In the genomic region with DNA sequence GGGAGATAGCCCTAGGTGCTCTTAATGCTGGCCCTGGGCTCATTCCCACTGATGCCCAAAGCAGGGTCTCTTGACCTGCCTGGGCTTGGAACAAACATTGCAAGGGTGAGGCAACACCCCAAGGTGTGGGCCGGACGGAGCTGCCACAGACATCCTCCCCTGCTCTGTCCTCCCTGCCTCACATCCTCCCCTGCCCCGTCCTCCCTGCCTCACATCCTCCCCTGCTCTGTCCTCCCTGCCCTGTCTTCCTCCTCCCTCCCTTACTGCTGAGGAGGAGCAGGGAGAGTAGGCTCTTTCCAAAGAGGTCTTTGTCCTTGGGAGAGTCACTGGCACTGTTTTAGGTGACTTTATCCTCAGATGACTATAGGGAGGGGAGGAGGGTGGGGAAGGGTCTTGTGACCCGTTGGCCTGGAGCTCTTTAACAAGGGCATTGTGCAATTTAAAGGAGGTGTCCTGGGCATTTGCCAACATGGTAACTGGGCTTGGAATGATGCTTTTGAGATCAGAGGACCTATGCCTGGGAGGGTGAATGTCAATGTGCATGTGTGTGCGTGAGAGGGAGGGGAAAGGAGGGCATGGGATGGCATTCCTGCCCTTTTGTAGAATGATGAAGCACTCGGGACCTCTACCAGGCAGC, we compare ENCODE assay signal across 2 cellular contexts.
TF ChIP-seq lines count a peak whose summit lies in the region.

No MANE protein-coding gene starts in this region.

TF ChIP-seq in IMR-90, 13 proteins besides CTCF, POLR2A, EP300 and RAD21:
- TF ChIP-seq NFE2L2 (IDR thresholded peaks at IDR 0.05; ENCODE audit: low read depth, low read length), result no peak
- no peak for TF ChIP-seq BHLHE40 (IDR thresholded peaks at IDR 0.05; ENCODE audit: low read depth, low read length)
- no peak for TF ChIP-seq FOS (IDR thresholded peaks at IDR 0.05; ENCODE audit: low read depth, low read length)
- no peak for TF ChIP-seq MXI1 (IDR thresholded peaks at IDR 0.05; ENCODE audit: borderline replicate concordance, low read depth, low read length)
- no peak for TF ChIP-seq RCOR1 (IDR thresholded peaks at IDR 0.05; ENCODE audit: insufficient replicate concordance, low read length)
- no peak for TF ChIP-seq RFX5 (IDR thresholded peaks at IDR 0.05; ENCODE audit: low read depth, low read length)
- no peak for TF ChIP-seq CHD1 (IDR thresholded peaks at IDR 0.05; ENCODE audit: low read depth, low read length)
- no peak for TF ChIP-seq MAZ (IDR thresholded peaks at IDR 0.05; ENCODE audit: borderline replicate concordance, low read depth, low read length)
- TF ChIP-seq, protein P1, sequence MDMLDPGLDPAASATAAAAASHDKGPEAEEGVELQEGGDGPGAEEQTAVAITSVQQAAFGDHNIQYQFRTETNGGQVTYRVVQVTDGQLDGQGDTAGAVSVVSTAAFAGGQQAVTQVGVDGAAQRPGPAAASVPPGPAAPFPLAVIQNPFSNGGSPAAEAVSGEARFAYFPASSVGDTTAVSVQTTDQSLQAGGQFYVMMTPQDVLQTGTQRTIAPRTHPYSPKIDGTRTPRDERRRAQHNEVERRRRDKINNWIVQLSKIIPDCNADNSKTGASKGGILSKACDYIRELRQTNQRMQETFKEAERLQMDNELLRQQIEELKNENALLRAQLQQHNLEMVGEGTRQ (IDR thresholded peaks at IDR 0.05; ENCODE audit: low read depth, low read length), result no peak
- TF ChIP-seq SMC3 (IDR thresholded peaks at IDR 0.05; ENCODE audit: low read depth, low read length), result no peak
- no peak for TF ChIP-seq CEBPB (IDR thresholded peaks at IDR 0.05; ENCODE audit: low read depth, low read length)
- TF ChIP-seq MAFK (IDR thresholded peaks at IDR 0.05; ENCODE audit: low read depth, low read length), result no peak
- TF ChIP-seq, protein P2, sequence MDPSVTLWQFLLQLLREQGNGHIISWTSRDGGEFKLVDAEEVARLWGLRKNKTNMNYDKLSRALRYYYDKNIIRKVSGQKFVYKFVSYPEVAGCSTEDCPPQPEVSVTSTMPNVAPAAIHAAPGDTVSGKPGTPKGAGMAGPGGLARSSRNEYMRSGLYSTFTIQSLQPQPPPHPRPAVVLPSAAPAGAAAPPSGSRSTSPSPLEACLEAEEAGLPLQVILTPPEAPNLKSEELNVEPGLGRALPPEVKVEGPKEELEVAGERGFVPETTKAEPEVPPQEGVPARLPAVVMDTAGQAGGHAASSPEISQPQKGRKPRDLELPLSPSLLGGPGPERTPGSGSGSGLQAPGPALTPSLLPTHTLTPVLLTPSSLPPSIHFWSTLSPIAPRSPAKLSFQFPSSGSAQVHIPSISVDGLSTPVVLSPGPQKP (IDR thresholded peaks at IDR 0.05; ENCODE audit: borderline replicate concordance, low read depth, low read length), result no peak

TF ChIP-seq in GM12891, 5 proteins besides CTCF, POLR2A, EP300 and RAD21:
- TF ChIP-seq SPI1 (IDR thresholded peaks at IDR 0.05; ENCODE audit: low read depth, low read length) (no peak), POLR2AphosphoS5 (IDR thresholded peaks at IDR 0.05; ENCODE audit: low read depth, low read length) (no peak), POU2F2 (IDR thresholded peaks at IDR 0.05; ENCODE audit: low read depth, low read length) (no peak), PAX5 (IDR thresholded peaks at IDR 0.05; ENCODE audit: insufficient read depth, low read length, severe bottlenecking) (no peak)
TF ChIP-seq in GM12891: peak in this region for 0.
